9 cellular contexts compared by ENCODE assay signal in the genomic region with DNA sequence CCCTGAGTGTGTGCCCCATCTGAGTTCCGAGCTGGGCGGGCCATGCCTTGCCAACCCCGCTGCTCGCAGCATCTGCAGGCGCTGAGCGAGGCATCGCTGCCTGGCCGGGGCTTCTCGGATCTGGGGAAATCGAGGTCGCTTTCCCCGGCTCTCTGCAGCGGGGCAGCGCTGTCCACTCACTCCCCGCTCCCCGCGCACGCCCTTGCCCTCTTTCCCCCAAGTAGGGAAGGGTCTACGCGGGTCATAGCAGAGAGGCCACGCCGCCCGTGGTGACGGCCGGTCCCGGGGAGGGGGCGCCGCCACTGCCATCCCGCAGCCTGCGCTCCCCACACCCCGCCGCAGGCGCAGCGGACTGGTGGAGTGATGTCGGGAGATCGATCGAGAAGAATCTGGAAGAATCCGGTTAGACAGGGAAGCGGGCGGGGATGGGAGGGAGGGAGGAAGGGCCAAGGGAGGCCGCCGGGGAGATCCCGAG. TPM values are rescaled to one million over a fixed set of nuclear protein-coding genes. Genes with fewer than 3 reads are reported as not detected.
DNase-seq lines count a peak whose midpoint lies in the region; ATAC-seq, FAIRE-seq and TF ChIP-seq lines count a peak whose summit lies in the region.
"Had no signal": no experiment of that assay in that cellular context is flagged by ENCODE, and none has a peak within 500 bp of the region (broad histone marks: within the 10 kb centered on the region; RNA-seq: fewer than 3 reads in every experiment).

No MANE protein-coding gene starts in this region.

- peak; percentile 9 for ATAC-seq in HG03432 (IDR thresholded peaks at IDR 0.05; ENCODE audit: unreplicated experiment)
- peak; percentile 15 to 20 for ATAC-seq in activated T-cell treated with anti-CD3 and anti-CD28 coated beads, Interleukin-2, amount 50 U/mL, for 72 hours (replicated peaks in 1 of 2)

- H3K27ac ChIP-seq in neural cell (ENCODE audit: low read length), result peak overlapping the region; percentile 56

- H3K36me3 ChIP-seq in neural cell (ENCODE audit: insufficient read depth, low read length), result peaks cover 13% of the 10 kb centered on the region

- H3K9me3 Mint-ChIP-seq in activated T-cell treated with anti-CD3 and anti-CD28 coated beads, Interleukin-2, amount 50 U/mL, for 72 hours, result no peaks in the 10 kb centered on the region

- DNase-seq in GM12864 (ENCODE audit: low read depth) (no peak), fibroblast of the aortic adventitia (ENCODE audit: low read depth) (no peak), cortex of kidney (lab: John Stamatoyannopoulos, UW) (no peak), GM19239 (ENCODE audit: insufficient read length, low spot score) (no peak), AML-193 (lab: John Stamatoyannopoulos, UW) (no peak)
- DNase-seq in activated T-cell treated with anti-CD3 and anti-CD28 coated beads, Interleukin-2, amount 50 U/mL, for 72 hours, result peak in 1 of 2 donors; percentile 32

- H3K4me3 Mint-ChIP-seq in activated T-cell treated with anti-CD3 and anti-CD28 coated beads, Interleukin-2, amount 50 U/mL, for 72 hours, result peak overlapping the region; percentile 78 to 84

- no peak overlapping the region for H3K27ac Mint-ChIP-seq in activated T-cell treated with anti-CD3 and anti-CD28 coated beads, Interleukin-2, amount 50 U/mL, for 72 hours

- TF ChIP-seq RAD21 in neural cell (conservative IDR thresholded peaks at IDR 0.05), result no peak

- peak overlapping the region; percentile 76 for H3K4me3 ChIP-seq in GM12864 (ENCODE audit: low read depth, low read length)
- H3K4me3 ChIP-seq in fibroblast of the aortic adventitia (ENCODE audit: low read depth, low read length), result peak overlapping the region; percentile 88
- H3K4me3 ChIP-seq in neural cell (ENCODE audit: low read length), result peak overlapping the region; percentile 68

- H4K20me1 ChIP-seq in neural cell (ENCODE audit: insufficient read depth), result peaks cover 5% of the 10 kb centered on the region

- H3K4me1 Mint-ChIP-seq in activated T-cell treated with anti-CD3 and anti-CD28 coated beads, Interleukin-2, amount 50 U/mL, for 72 hours (ENCODE audit: low read depth), result peaks cover 37% of the 10 kb centered on the region

- TF ChIP-seq EP300 in neural cell (conservative IDR thresholded peaks at IDR 0.05; ENCODE audit: poor library complexity, severe bottlenecking), result no peak

- H3K27me3 Mint-ChIP-seq in activated T-cell treated with anti-CD3 and anti-CD28 coated beads, Interleukin-2, amount 50 U/mL, for 72 hours (ENCODE audit: low read depth), result no peaks in the 10 kb centered on the region

- peaks cover 5 to 20% of the 10 kb centered on the region in 2 donors for H3K36me3 Mint-ChIP-seq in activated T-cell treated with anti-CD3 and anti-CD28 coated beads, Interleukin-2, amount 50 U/mL, for 72 hours (ENCODE audit: insufficient read depth in 2 of 2)

- peaks cover 22% of the 10 kb centered on the region for H3K79me2 ChIP-seq in neural cell (replicated peaks; ENCODE audit: insufficient read depth, low read length)

- peaks cover 4% of the 10 kb centered on the region for H3F3A ChIP-seq in neural cell (ENCODE audit: insufficient read depth, low read length, poor library complexity, severe bottlenecking)

- no peaks in the 10 kb centered on the region for H3K9me3 ChIP-seq in neural cell (ENCODE audit: low read length)

- TF ChIP-seq CTCF in GM12864 (IDR thresholded peaks at IDR 0.05; ENCODE audit: low read depth, low read length, missing control alignments) (no peak), fibroblast of the aortic adventitia (IDR thresholded peaks at IDR 0.05; ENCODE audit: insufficient read depth, low read length) (no peak), neural cell (IDR thresholded peaks at IDR 0.05; ENCODE audit: poor library complexity, severe bottlenecking) (no peak)

- no peak overlapping the region for H3K4me2 ChIP-seq in neural cell (ENCODE audit: low read length)

- peak overlapping the region; percentile 33 for H2AFZ ChIP-seq in neural cell (ENCODE audit: low read depth, low read length)

- no peak for FAIRE-seq in GM19239 (lab: Jason Lieb, UNC)

- no peaks in the 10 kb centered on the region for H3K9me2 ChIP-seq in neural cell (ENCODE audit: insufficient read depth, low read length)

- H3K9ac ChIP-seq in neural cell (ENCODE audit: low read length), result peak overlapping the region; percentile 75

- H3K27me3 ChIP-seq in neural cell (ENCODE audit: insufficient read depth, low read depth, low read length), result no peaks in the 10 kb centered on the region

TF ChIP-seq in neural cell, 6 proteins besides CTCF, POLR2A, EP300 and RAD21:
- TF ChIP-seq EZH2 (IDR thresholded peaks at IDR 0.05; ENCODE audit: borderline replicate concordance, insufficient read depth, low read length, poor library complexity, severe bottlenecking) (no peak), REST (IDR thresholded peaks at IDR 0.05; ENCODE audit: borderline replicate concordance) (peak; percentile 27), POLR2AphosphoS5 (IDR thresholded peaks at IDR 0.05) (no peak), MXI1 (conservative IDR thresholded peaks at IDR 0.05; ENCODE audit: poor library complexity, severe bottlenecking) (no peak), SMC3 (conservative IDR thresholded peaks at IDR 0.05; ENCODE audit: poor library complexity) (no peak), TAF1 (IDR thresholded peaks at IDR 0.05; ENCODE audit: low read depth) (no peak)

RNA-seq across cellular contexts. Expression of gene FKBP4, which starts 0.5 kb away (rescaled TPM):
- total RNA-seq in activated T-cell treated with anti-CD3 and anti-CD28 coated beads, Interleukin-2, amount 50 U/mL, for 72 hours, result 10 to 100 TPM; 64.1 to 75.3 TPM
- total RNA-seq in fibroblast of the aortic adventitia (ENCODE audit: low replicate concordance), result 20.9 and 65.5 TPM in 2 replicates
- 102 and 112 TPM in 2 replicates for polyA plus RNA-seq in neural cell
- 84.0 and 94.0 TPM in 2 replicates for polyA minus RNA-seq in neural cell

RNA-seq across cellular contexts. Expression of gene ITFG2, which starts 18.2 kb away (rescaled TPM):
- total RNA-seq in activated T-cell treated with anti-CD3 and anti-CD28 coated beads, Interleukin-2, amount 50 U/mL, for 72 hours, result 10 to 100 TPM; 19.2 to 20.3 TPM
- 19.1 and 32.6 TPM in 2 replicates for total RNA-seq in fibroblast of the aortic adventitia (ENCODE audit: low replicate concordance)
- polyA plus RNA-seq in neural cell, result 21.6 and 22.2 TPM in 2 replicates
- polyA minus RNA-seq in neural cell, result 20.5 and 25.1 TPM in 2 replicates

RNA-seq across cellular contexts. Expression of gene NRIP2, which starts 40.5 kb away (rescaled TPM):
- not detected for total RNA-seq in activated T-cell treated with anti-CD3 and anti-CD28 coated beads, Interleukin-2, amount 50 U/mL, for 72 hours
- total RNA-seq in fibroblast of the aortic adventitia (ENCODE audit: low replicate concordance), result not detected in 2 replicates
- not detected in 2 replicates for polyA plus RNA-seq in neural cell
- not detected in 2 replicates for polyA minus RNA-seq in neural cell
- total RNA-seq: RPMI7951 had no signal
